ENCODE assay signal across 23 cellular contexts in the genomic region with DNA sequence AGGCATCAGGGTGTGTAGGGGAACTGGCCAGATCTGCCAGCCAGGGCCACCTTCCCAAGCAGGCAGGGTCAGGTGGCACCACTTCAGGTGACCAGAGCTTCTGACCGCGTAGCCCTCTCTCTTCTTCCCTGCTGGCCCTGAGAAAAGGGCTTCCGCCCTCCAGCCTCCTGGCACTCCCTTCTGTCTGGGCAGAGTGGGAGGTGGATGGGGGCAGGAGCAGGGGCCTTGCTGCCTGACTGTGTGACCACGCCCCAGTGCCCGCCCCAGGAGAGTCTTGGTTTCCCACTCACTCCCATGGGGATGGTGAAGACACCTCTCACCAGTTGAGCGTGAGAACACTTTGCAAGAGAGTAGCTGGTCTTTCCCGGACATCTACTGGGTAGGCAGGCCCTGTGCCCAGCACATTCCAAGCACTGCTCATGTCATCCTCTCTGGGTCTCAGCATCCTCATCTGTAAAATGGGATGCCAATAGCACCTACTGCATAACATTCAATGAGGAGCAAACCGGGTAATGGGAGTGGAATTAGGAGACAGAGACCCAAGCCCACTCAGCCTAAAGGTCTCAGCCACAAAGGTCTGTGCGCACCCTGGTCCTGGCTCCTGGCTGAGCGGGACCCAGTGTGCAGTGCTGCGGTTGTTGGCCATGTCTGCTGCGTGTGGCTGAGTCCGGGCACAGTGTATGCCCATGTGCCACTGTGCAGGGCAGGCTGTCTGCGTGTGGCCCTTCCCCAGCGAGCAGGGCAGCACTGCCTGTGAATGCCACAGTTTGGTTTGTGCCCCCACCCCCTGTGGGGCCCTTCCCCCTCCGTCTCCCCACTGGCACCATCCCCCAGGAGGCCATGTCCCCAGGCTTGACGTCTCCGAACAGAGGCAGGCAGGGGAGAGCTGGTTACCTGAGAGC.
"Had no signal": no experiment of that assay in that cellular context is flagged by ENCODE, and none has a peak within 500 bp of the region (broad histone marks: within the 10 kb centered on the region; RNA-seq: fewer than 3 reads in every experiment).

No MANE protein-coding gene starts in this region.

- DNase-seq: effector memory CD8-positive, alpha-beta T cell; gastrocnemius medialis; heart right ventricle; islet precursor cell; lower lobe of right lung; midbrain; psoas muscle; retina; stimulated activated CD4-positive, alpha-beta T cell treated with anti-CD3 and anti-CD28 coated beads, Interleukin-15, amount 100 ng/mL, for 24 hours; stimulated activated CD4-positive, alpha-beta T cell treated with anti-CD3 and anti-CD28 coated beads, Interleukin-1b, Interleukin-23, amount 100 ng/mL, for 48 hours; stimulated activated CD4-positive, alpha-beta T cell treated with anti-CD3 and anti-CD28 coated beads, Interleukin-4, amount 100 ng/mL, for 4 hours; stimulated activated naive CD4-positive, alpha-beta T cell; stomach; substantia nigra; upper lobe of left lung; uterus had no signal

- H3K27me3 ChIP-seq: right lobe of liver, upper lobe of left lung, uterus had no signal

- H3K4me3 Mint-ChIP-seq: effector memory CD8-positive, alpha-beta T cell; memory B cell; natural killer cell treated with Interleukin-12 subunit alpha and Interleukin-12 subunit beta and Interleukin-15 and Interleukin-18, amount 100 ng/mL, for 72 hours had no signal

- ATAC-seq: effector memory CD8-positive, alpha-beta T cell; gastrocnemius medialis; heart right ventricle; left lung; lower lobe of right lung; psoas muscle; right lobe of liver had no signal

- H3K9me3 Mint-ChIP-seq: effector memory CD8-positive, alpha-beta T cell; natural killer cell treated with Interleukin-12 subunit alpha and Interleukin-12 subunit beta and Interleukin-15 and Interleukin-18, amount 100 ng/mL, for 72 hours had no signal

- H3K36me3 Mint-ChIP-seq: memory B cell; natural killer cell treated with Interleukin-12 subunit alpha and Interleukin-12 subunit beta and Interleukin-15 and Interleukin-18, amount 100 ng/mL, for 72 hours had no signal

- H3K4me1 ChIP-seq: uterus had no signal

- H3K9me3 ChIP-seq: gastrocnemius medialis, psoas muscle, uterus had no signal

- H3K27me3 Mint-ChIP-seq: natural killer cell treated with Interleukin-12 subunit alpha and Interleukin-12 subunit beta and Interleukin-15 and Interleukin-18, amount 100 ng/mL, for 72 hours had no signal

- H3K27ac ChIP-seq: epithelial cell of prostate, esophagus muscularis mucosa, gastrocnemius medialis, heart right ventricle, left lung, lower lobe of right lung, psoas muscle, right lobe of liver, stomach, thoracic aorta, upper lobe of left lung, uterus had no signal

- H3K4me3 ChIP-seq: esophagus muscularis mucosa, gastrocnemius medialis, heart right ventricle, left lung, lower lobe of right lung, psoas muscle, right lobe of liver, stomach, thoracic aorta, upper lobe of left lung, uterus had no signal

- H3K27ac Mint-ChIP-seq: effector memory CD8-positive, alpha-beta T cell; memory B cell; natural killer cell treated with Interleukin-12 subunit alpha and Interleukin-12 subunit beta and Interleukin-15 and Interleukin-18, amount 100 ng/mL, for 72 hours had no signal

- H3K36me3 ChIP-seq: esophagus muscularis mucosa, gastrocnemius medialis, heart right ventricle, left lung, lower lobe of right lung, right lobe of liver, stomach, thoracic aorta, upper lobe of left lung, uterus had no signal
